ENCODE assay signal across 1 cellular context in genomic region chr2:187390891-187391290, GRCh38.
TF ChIP-seq lines count a peak whose summit lies in the region.

No MANE protein-coding gene starts in this region.

TF ChIP-seq in IMR-90, 13 proteins besides CTCF, POLR2A, EP300 and RAD21 (continued from another document):
- TF ChIP-seq, protein P1, sequence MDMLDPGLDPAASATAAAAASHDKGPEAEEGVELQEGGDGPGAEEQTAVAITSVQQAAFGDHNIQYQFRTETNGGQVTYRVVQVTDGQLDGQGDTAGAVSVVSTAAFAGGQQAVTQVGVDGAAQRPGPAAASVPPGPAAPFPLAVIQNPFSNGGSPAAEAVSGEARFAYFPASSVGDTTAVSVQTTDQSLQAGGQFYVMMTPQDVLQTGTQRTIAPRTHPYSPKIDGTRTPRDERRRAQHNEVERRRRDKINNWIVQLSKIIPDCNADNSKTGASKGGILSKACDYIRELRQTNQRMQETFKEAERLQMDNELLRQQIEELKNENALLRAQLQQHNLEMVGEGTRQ (IDR thresholded peaks at IDR 0.05; ENCODE audit: low read depth, low read length): peak; percentile 69
- no peak for TF ChIP-seq RFX5 (IDR thresholded peaks at IDR 0.05; ENCODE audit: low read depth, low read length)
- TF ChIP-seq CEBPB (IDR thresholded peaks at IDR 0.05; ENCODE audit: low read depth, low read length): no peak
- no peak for TF ChIP-seq CHD1 (IDR thresholded peaks at IDR 0.05; ENCODE audit: low read depth, low read length)
- no peak for TF ChIP-seq MXI1 (IDR thresholded peaks at IDR 0.05; ENCODE audit: borderline replicate concordance, low read depth, low read length)
- no peak for TF ChIP-seq FOS (IDR thresholded peaks at IDR 0.05; ENCODE audit: low read depth, low read length)
- TF ChIP-seq MAZ (IDR thresholded peaks at IDR 0.05; ENCODE audit: borderline replicate concordance, low read depth, low read length): no peak
